ENCODE assay signal across 8 cellular contexts in the genomic region with DNA sequence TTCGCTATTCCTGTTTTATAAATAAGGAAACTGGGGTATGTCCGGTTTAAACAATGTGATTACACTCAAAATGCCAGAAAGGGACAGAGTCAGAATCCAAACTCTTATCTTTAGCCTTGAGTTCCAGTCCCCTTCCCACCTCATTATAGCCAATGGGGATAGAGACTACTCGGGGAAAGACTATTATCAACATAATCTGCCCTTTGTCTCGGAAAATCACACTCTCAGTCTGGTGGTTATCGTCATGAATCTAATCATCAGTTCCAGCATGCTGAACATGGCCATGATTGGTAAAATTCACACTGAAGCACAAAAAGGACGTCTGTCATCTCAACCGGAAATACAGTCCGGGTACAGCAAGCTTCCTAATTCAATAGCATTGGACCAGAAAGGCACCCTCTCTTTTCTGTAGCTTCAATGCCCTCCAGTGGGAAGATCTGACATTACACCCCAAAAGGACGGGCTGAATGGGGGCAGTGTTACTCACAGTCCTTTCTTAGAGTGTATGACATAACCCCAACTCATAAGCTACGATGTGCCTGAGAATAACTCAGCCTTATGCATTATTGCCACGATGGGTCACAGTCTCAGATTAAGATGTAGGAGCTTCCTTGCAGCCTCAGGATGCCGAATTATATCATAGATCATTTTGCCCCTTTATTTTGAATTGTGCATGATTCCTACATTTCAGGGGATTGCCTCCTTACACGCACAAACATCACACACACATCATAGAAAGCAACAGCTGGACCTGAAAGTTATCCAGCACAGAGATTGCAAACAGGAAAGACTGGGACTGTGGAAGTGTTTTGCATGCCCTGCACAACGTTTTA.
DNase-seq lines count a peak whose midpoint lies in the region; ATAC-seq and TF ChIP-seq lines count a peak whose summit lies in the region.

No MANE protein-coding gene starts in this region.

- 20 to 22% methylated on average over 14 of the region's 14 CpGs for WGBS in tibial nerve, 2 donors

- no peaks in the 10 kb centered on the region for H3K27me3 ChIP-seq in DND-41 (ENCODE audit: insufficient read depth, low read length, poor library complexity)
- no peaks in the 10 kb centered on the region for H3K27me3 ChIP-seq in Peyer's patch
- H3K27me3 ChIP-seq in foreskin keratinocyte, result no peaks in the 10 kb centered on the region
- no peaks in the 10 kb centered on the region for H3K27me3 ChIP-seq in tibial nerve

- no peak for TF ChIP-seq EP300 in tibial nerve (IDR thresholded peaks at IDR 0.05)

- H3K4me2 ChIP-seq in DND-41 (ENCODE audit: insufficient read depth, low read length), result peak overlapping the region; percentile 27; the same call in 1 of the 2 replicates

- H3K9me3 Mint-ChIP-seq in activated T-helper 2 cell treated with anti-CD3 and anti-CD28 coated beads, Interferon-gamma antibody, Interleukin-2, Interleukin-4, amounts not matched to agents 10 μg/mL and 5 μg/mL and 100 μg/mL, durations not matched to agents 14 hours and 24 hours and 36 hours, result no peaks in the 10 kb centered on the region

- TF ChIP-seq CTCF in DND-41 (IDR thresholded peaks at IDR 0.05; ENCODE audit: borderline replicate concordance, extremely low read depth, low read length, poor library complexity, severe bottlenecking) (peak; percentile 86), Peyer's patch (IDR thresholded peaks at IDR 0.05) (peak in 5 of 6 experiments; percentile 22 to 64 (median 56)), foreskin keratinocyte (conservative IDR thresholded peaks at IDR 0.05) (peak; percentile 86), omental fat pad (IDR thresholded peaks at IDR 0.05) (peak in 1 of 3 donors; percentile 45), tibial nerve (IDR thresholded peaks at IDR 0.05) (peak; percentile 53 to 82 (median 74))

- peaks cover 2% of the 10 kb centered on the region for H3K4me1 Mint-ChIP-seq in activated T-helper 2 cell treated with anti-CD3 and anti-CD28 coated beads, Interferon-gamma antibody, Interleukin-2, Interleukin-4, amounts not matched to agents 10 μg/mL and 5 μg/mL and 100 μg/mL, durations not matched to agents 14 hours and 24 hours and 36 hours (ENCODE audit: low read depth)

- H2AFZ ChIP-seq in DND-41 (ENCODE audit: low read depth, low read length), result peak overlapping the region; percentile 66

- no peak overlapping the region for H3K27ac Mint-ChIP-seq in activated T-helper 2 cell treated with anti-CD3 and anti-CD28 coated beads, Interferon-gamma antibody, Interleukin-2, Interleukin-4, amounts not matched to agents 10 μg/mL and 5 μg/mL and 100 μg/mL, durations not matched to agents 14 hours and 24 hours and 36 hours

- no peaks in the 10 kb centered on the region for H3K27me3 Mint-ChIP-seq in activated T-helper 2 cell treated with anti-CD3 and anti-CD28 coated beads, Interferon-gamma antibody, Interleukin-2, Interleukin-4, amounts not matched to agents 10 μg/mL and 5 μg/mL and 100 μg/mL, durations not matched to agents 14 hours and 24 hours and 36 hours (ENCODE audit: low read depth)

- no peaks in the 10 kb centered on the region for H3K36me3 Mint-ChIP-seq in activated T-helper 2 cell treated with anti-CD3 and anti-CD28 coated beads, Interferon-gamma antibody, Interleukin-2, Interleukin-4, amounts not matched to agents 10 μg/mL and 5 μg/mL and 100 μg/mL, durations not matched to agents 14 hours and 24 hours and 36 hours (ENCODE audit: low read depth)

- H3K4me3 Mint-ChIP-seq in activated T-helper 2 cell treated with anti-CD3 and anti-CD28 coated beads, Interferon-gamma antibody, Interleukin-2, Interleukin-4, amounts not matched to agents 10 μg/mL and 5 μg/mL and 100 μg/mL, durations not matched to agents 14 hours and 24 hours and 36 hours (ENCODE audit: low read depth), result no peak overlapping the region

- no peak for TF ChIP-seq POLR2A in Peyer's patch (IDR thresholded peaks at IDR 0.05)
- TF ChIP-seq POLR2A in tibial nerve (IDR thresholded peaks at IDR 0.05), result no peak

- no peaks in the 10 kb centered on the region for H4K20me1 ChIP-seq in DND-41 (ENCODE audit: insufficient read depth, low read length)

- H3K27ac ChIP-seq in DND-41 (ENCODE audit: low read length) (no peak overlapping the region), Peyer's patch (no peak overlapping the region), foreskin keratinocyte (no peak overlapping the region), tibial nerve (no peak overlapping the region)

- H3K4me3 ChIP-seq in DND-41 (ENCODE audit: low read depth in 1 of 2, low read length in 2 of 2) (no peak overlapping the region), Peyer's patch (no peak overlapping the region), tibial nerve (no peak overlapping the region)

- no peaks in the 10 kb centered on the region for H3K79me2 ChIP-seq in DND-41 (ENCODE audit: insufficient read depth, low read length)

- H3K36me3 ChIP-seq in DND-41 (ENCODE audit: insufficient read depth, low read length) (no peaks in the 10 kb centered on the region), Peyer's patch (no peaks in the 10 kb centered on the region), tibial nerve (no peaks in the 10 kb centered on the region)

- peak; percentile 63 for DNase-seq in DND-41
- DNase-seq in HPDE6-E6E7 (ENCODE audit: extremely low spot score), result peak; percentile 0
- peak in 1 of 3 donors; percentile 46 for DNase-seq in Peyer's patch
- DNase-seq in activated T-helper 2 cell treated with anti-CD3 and anti-CD28 coated beads, Interferon-gamma antibody, Interleukin-2, Interleukin-4, amounts not matched to agents 10 μg/mL and 5 μg/mL and 100 μg/mL, durations not matched to agents 14 hours and 24 hours and 36 hours (ENCODE audit: low spot score), result peak; percentile 21
- peak; percentile 37 to 75 for DNase-seq in foreskin keratinocyte
- DNase-seq in omental fat pad (ENCODE audit: low spot score), result peak; percentile 29
- peak; percentile 18 to 76 for DNase-seq in tibial nerve (ENCODE audit: low spot score in 2 of 2)

- H3K9me3 ChIP-seq in DND-41 (ENCODE audit: insufficient read depth, low read length, severe bottlenecking), result no peaks in the 10 kb centered on the region
- H3K9me3 ChIP-seq in Peyer's patch, result no peaks in the 10 kb centered on the region
- H3K9me3 ChIP-seq in tibial nerve, result no peaks in the 10 kb centered on the region

- peaks cover 4% of the 10 kb centered on the region; the same call in 1 of the 2 replicates for H3K4me1 ChIP-seq in DND-41 (ENCODE audit: insufficient read depth, low read length)
- no peaks in the 10 kb centered on the region for H3K4me1 ChIP-seq in Peyer's patch
- H3K4me1 ChIP-seq in foreskin keratinocyte, result no peaks in the 10 kb centered on the region
- peaks cover 0 to 3% (median 2%) of the 10 kb centered on the region in 4 donors for H3K4me1 ChIP-seq in tibial nerve

- H3K9ac ChIP-seq in DND-41 (ENCODE audit: low read depth, low read length), result no peak overlapping the region

- ATAC-seq in DND-41 (ENCODE audit: insufficient read depth, low read depth), result peak; percentile 94
- peak; percentile 99 for ATAC-seq in GM21423 (IDR thresholded peaks at IDR 0.05; ENCODE audit: unreplicated experiment)
- peak; percentile 95 for ATAC-seq in foreskin keratinocyte
- ATAC-seq in omental fat pad (ENCODE audit: low FRiP score), result peak; percentile 66

- intact Hi-C loops in activated T-helper 2 cell treated with anti-CD3 and anti-CD28 coated beads, Interferon-gamma antibody, Interleukin-2, Interleukin-4, amounts not matched to agents 10 μg/mL and 5 μg/mL and 100 μg/mL, durations not matched to agents 14 hours and 24 hours and 36 hours (cut with micrococcal nuclease), result no loop called here
